ENCODE assay signal across 1 cellular context in the genomic region with DNA sequence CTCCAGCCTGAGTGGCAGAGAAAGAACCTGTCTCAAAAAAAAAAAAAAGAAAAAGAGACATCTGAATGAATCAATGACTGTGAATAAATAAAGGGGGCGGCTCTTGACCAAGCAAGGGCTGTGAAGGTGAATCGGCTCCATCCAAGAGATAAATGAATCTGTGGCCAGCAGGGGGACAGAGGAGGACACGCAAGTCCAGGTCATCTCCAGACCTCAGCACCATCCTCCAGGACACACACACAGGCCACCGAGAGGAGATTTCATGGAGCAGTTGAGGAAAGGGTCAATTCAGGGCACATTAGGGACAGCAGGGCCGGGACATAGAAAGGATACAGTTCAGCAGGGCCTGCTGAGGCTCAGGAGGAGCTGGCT.
A peak's percentile ranks its signal among the peaks of the same experiment; 100 is the strongest.
TF ChIP-seq lines count a peak whose summit lies in the region.

No MANE protein-coding gene starts in this region.

TF ChIP-seq in HepG2, 621 proteins besides CTCF, POLR2A, EP300 and RAD21 (continued from another document):
- TF ChIP-seq TRIM22 (IDR thresholded peaks at IDR 0.05): no peak
- no peak for TF ChIP-seq ZSCAN31 (CRISPR knock-in tag; IDR thresholded peaks at IDR 0.05; ENCODE audit: low read depth)
- TF ChIP-seq JUND (CRISPR knock-in tag; IDR thresholded peaks at IDR 0.05): no peak
- TF ChIP-seq SMC3 (IDR thresholded peaks at IDR 0.05; ENCODE audit: low read length): peak; percentile 58
- TF ChIP-seq ZNF276 (CRISPR knock-in tag; IDR thresholded peaks at IDR 0.05; ENCODE audit: low read depth): no peak
- no peak for TF ChIP-seq ZNF644 (CRISPR knock-in tag; IDR thresholded peaks at IDR 0.05; ENCODE audit: low read depth)
- TF ChIP-seq NFKBIZ (CRISPR knock-in tag; IDR thresholded peaks at IDR 0.05): no peak
- TF ChIP-seq POGZ (CRISPR knock-in tag; IDR thresholded peaks at IDR 0.05): no peak
- TF ChIP-seq STAG1 (CRISPR knock-in tag; IDR thresholded peaks at IDR 0.05): peak; percentile 42
- TF ChIP-seq, protein P1, sequence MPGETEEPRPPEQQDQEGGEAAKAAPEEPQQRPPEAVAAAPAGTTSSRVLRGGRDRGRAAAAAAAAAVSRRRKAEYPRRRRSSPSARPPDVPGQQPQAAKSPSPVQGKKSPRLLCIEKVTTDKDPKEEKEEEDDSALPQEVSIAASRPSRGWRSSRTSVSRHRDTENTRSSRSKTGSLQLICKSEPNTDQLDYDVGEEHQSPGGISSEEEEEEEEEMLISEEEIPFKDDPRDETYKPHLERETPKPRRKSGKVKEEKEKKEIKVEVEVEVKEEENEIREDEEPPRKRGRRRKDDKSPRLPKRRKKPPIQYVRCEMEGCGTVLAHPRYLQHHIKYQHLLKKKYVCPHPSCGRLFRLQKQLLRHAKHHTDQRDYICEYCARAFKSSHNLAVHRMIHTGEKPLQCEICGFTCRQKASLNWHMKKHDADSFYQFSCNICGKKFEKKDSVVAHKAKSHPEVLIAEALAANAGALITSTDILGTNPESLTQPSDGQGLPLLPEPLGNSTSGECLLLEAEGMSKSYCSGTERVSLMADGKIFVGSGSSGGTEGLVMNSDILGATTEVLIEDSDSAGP (CRISPR knock-in tag; IDR thresholded peaks at IDR 0.05; ENCODE audit: borderline replicate concordance): no peak
- no peak for TF ChIP-seq GATAD2A (CRISPR knock-in tag; IDR thresholded peaks at IDR 0.05)
- TF ChIP-seq SNAPC5 (CRISPR knock-in tag; IDR thresholded peaks at IDR 0.05; ENCODE audit: borderline replicate concordance): no peak
- no peak for TF ChIP-seq MYC (CRISPR knock-in tag; IDR thresholded peaks at IDR 0.05; ENCODE audit: borderline replicate concordance)
- TF ChIP-seq MEF2D (CRISPR knock-in tag; IDR thresholded peaks at IDR 0.05): no peak
TF ChIP-seq in HepG2: peak in this region for 2.
